ENCODE assay signal across 31 cellular contexts in genomic region chr6:134892362-134892761, GRCh38.
"Had no signal": no experiment of that assay in that cellular context is flagged by ENCODE, and none has a peak within 500 bp of the region (broad histone marks: within the 10 kb centered on the region; RNA-seq: fewer than 3 reads in every experiment).

No MANE protein-coding gene starts in this region.

- H3K36me3 ChIP-seq: neural progenitor cell, ovary, spleen, suprapubic skin, tibial artery, transverse colon, upper lobe of right lung, uterus had no signal

- ATAC-seq: natural killer cell; psoas muscle; right cardiac atrium; sciatic nerve; stimulated activated memory B cell treated with anti-CD40 and anti-IgM and Interleukin-4, amounts not matched to agents 10 μg/mL and 1 μg/mL and 100 μg/mL, for 72 hours; stimulated activated naive CD8-positive, alpha-beta T cell treated with anti-CD3 and anti-CD28 coated beads, Interleukin-15, amount 100 ng/mL, for 72 hours; stimulated activated naive CD8-positive, alpha-beta T cell treated with anti-CD3 and anti-CD28 coated beads, Interleukin-15, Interleukin-2, amounts not matched to agents 100 U/mL and 50 U/mL, for 24 hours; upper lobe of right lung had no signal

- H3K4me3 ChIP-seq: neural progenitor cell, ovary, psoas muscle, skin epidermis, smooth muscle cell, spleen, suprapubic skin, testis, tibial artery, transverse colon, upper lobe of right lung, uterus had no signal

- H3K9me3 ChIP-seq: ovary, suprapubic skin, testis, tibial artery, transverse colon, upper lobe of right lung, uterus had no signal

- DNase-seq: natural killer cell; occipital lobe; ovary; posterior cingulate gyrus; psoas muscle; right cardiac atrium; spleen; stimulated activated CD4-positive, alpha-beta T cell treated with anti-CD3 and anti-CD28 coated beads, Interleukin-12 subunit alpha, Interleukin-12 subunit beta, amount 100 ng/mL, for 4 hours; stimulated activated CD4-positive, alpha-beta T cell treated with anti-CD3 and anti-CD28 coated beads, Interleukin-1b, Interleukin-23, amount 100 ng/mL, for 48 hours; stimulated activated CD4-positive, alpha-beta T cell treated with anti-CD3 and anti-CD28 coated beads, Interleukin-4, amount 100 ng/mL, for 1 hour; stimulated activated CD4-positive, alpha-beta T cell treated with anti-CD3 and anti-CD28 coated beads, Interleukin-4, amount 100 ng/mL, for 4 hours; stimulated activated CD8-positive, alpha-beta memory T cell treated with anti-CD3 and anti-CD28 coated beads, Interleukin-4, amount 100 ng/mL, for 48 hours; stimulated activated naive CD4-positive, alpha-beta T cell; stimulated activated naive CD8-positive, alpha-beta T cell treated with anti-CD3 and anti-CD28 coated beads, Interleukin-15, amount 100 ng/mL, for 72 hours; stimulated activated naive CD8-positive, alpha-beta T cell treated with anti-CD3 and anti-CD28 coated beads, Interleukin-15, Interleukin-2, amounts not matched to agents 100 U/mL and 50 U/mL, for 24 hours; substantia nigra; testis; tibial artery; transverse colon; upper lobe of right lung; uterus had no signal

- H3K4me1 ChIP-seq: neural progenitor cell, psoas muscle, spleen, suprapubic skin, testis, tibial artery, transverse colon, upper lobe of right lung, uterus had no signal

- H3K79me2 ChIP-seq: parathyroid adenoma had no signal

- H3K27me3 ChIP-seq: neural progenitor cell, ovary, testis, tibial artery, transverse colon, upper lobe of right lung, uterus had no signal

- H3K4me3 Mint-ChIP-seq: natural killer cell; nephron; neural progenitor cell; stimulated activated memory B cell treated with anti-CD40 and anti-IgM and Interleukin-4, amounts not matched to agents 10 μg/mL and 1 μg/mL and 100 μg/mL, for 72 hours; stimulated activated naive CD8-positive, alpha-beta T cell treated with anti-CD3 and anti-CD28 coated beads, Interleukin-15, amount 100 ng/mL, for 72 hours; type B pancreatic cell had no signal

- H3K27ac ChIP-seq: neural progenitor cell, ovary, parathyroid adenoma, psoas muscle, skin epidermis, spleen, suprapubic skin, testis, tibial artery, transverse colon, upper lobe of right lung, uterus had no signal

- H3K9me3 Mint-ChIP-seq: natural killer cell, type B pancreatic cell had no signal

- H3K9ac ChIP-seq: neural progenitor cell, parathyroid adenoma had no signal

- H3K27ac Mint-ChIP-seq: natural killer cell; nephron; neural progenitor cell; progenitor cell of endocrine pancreas; stimulated activated memory B cell treated with anti-CD40 and anti-IgM and Interleukin-4, amounts not matched to agents 10 μg/mL and 1 μg/mL and 100 μg/mL, for 72 hours; stimulated activated naive CD8-positive, alpha-beta T cell treated with anti-CD3 and anti-CD28 coated beads, Interleukin-15, amount 100 ng/mL, for 72 hours; type B pancreatic cell had no signal

- H3K4me2 ChIP-seq: neural progenitor cell, smooth muscle cell had no signal

- H3K4me1 Mint-ChIP-seq: natural killer cell; nephron; stimulated activated memory B cell treated with anti-CD40 and anti-IgM and Interleukin-4, amounts not matched to agents 10 μg/mL and 1 μg/mL and 100 μg/mL, for 72 hours; stimulated activated naive CD8-positive, alpha-beta T cell treated with anti-CD3 and anti-CD28 coated beads, Interleukin-15, amount 100 ng/mL, for 72 hours had no signal

- H3K36me3 Mint-ChIP-seq: natural killer cell; neural progenitor cell; stimulated activated memory B cell treated with anti-CD40 and anti-IgM and Interleukin-4, amounts not matched to agents 10 μg/mL and 1 μg/mL and 100 μg/mL, for 72 hours; type B pancreatic cell had no signal

- H2AFZ ChIP-seq: neural progenitor cell, parathyroid adenoma had no signal
